2 cellular contexts compared by ENCODE assay signal in the genomic region with DNA sequence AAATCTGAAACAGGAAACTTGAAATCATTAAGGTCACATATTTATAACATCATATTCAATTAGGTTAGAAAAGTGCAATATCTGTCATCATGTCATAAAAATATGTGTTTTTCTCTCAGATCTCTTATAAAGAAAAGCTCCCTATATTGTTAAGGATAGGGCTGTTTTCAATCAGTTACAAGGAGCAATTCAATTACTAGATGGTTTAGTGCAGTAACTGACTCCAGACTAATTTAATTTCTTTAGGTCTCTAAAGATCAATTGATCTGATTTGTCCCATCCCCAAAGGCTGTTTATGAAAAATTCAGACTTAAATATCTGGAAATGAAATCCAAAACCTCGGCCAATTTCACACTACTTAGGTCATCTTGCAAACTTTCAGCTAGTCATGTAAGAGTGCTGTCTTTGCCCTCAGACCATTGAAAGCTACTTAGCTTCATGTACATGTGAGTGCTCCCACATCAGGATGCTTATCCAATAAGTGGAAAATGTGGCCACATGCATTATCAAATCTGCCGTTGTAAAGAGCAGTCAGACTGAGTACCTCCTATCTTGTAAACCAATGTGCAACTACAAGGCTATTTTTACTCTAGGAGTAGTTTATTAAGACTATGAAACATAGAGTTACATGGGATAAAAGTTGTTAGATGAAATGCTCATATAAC. TPM values are rescaled to one million over a fixed set of nuclear protein-coding genes. Genes with fewer than 3 reads are reported as not detected.
"Had no signal": no experiment of that assay in that cellular context is flagged by ENCODE, and none has a peak within 500 bp of the region (broad histone marks: within the 10 kb centered on the region; RNA-seq: fewer than 3 reads in every experiment).

No MANE protein-coding gene starts in this region.

RNA-seq across cellular contexts. Expression of a gene that starts 24.7 kb away (rescaled TPM):
- total RNA-seq: aorta, MCF 10A had no signal
